Comparison of ENCODE assay signal across 18 cellular contexts in genomic region chr1:21584096-21584495, GRCh38.
DNase-seq lines count a peak whose midpoint lies in the region; ATAC-seq and TF ChIP-seq lines count a peak whose summit lies in the region.
"Had no signal": no experiment of that assay in that cellular context is flagged by ENCODE, and none has a peak within 500 bp of the region (broad histone marks: within the 10 kb centered on the region; RNA-seq: fewer than 3 reads in every experiment).

No MANE protein-coding gene starts in this region.

- TF ChIP-seq POLR2A in adrenal gland (IDR thresholded peaks at IDR 0.05) (no peak), upper lobe of left lung (IDR thresholded peaks at IDR 0.05) (no peak)

- intact Hi-C loops in left ventricle myocardium inferior (cut with micrococcal nuclease), result no loop called here
- intact Hi-C loops in left ventricle myocardium superior (cut with micrococcal nuclease), result no loop called here
- intact Hi-C loops in adrenal gland (cut with DNase I), result no loop called here
- intact Hi-C loops in ascending aorta (cut with DNase I), result no loop called here
- intact Hi-C loops in OCI-LY7 (cut with micrococcal nuclease; ENCODE audit: unreplicated experiment), result no loop called here

- peaks cover 29% of the 10 kb centered on the region for H3K4me1 ChIP-seq in left ventricle myocardium inferior
- peaks cover 16 to 25% of the 10 kb centered on the region in 2 donors for H3K4me1 ChIP-seq in adrenal gland (replicated peaks in 1 of 2)
- H3K4me1 ChIP-seq in neutrophil (ENCODE audit: control insufficient read depth in 1 of 2, insufficient read depth in 1 of 2, low read depth in 1 of 2, low read length in 1 of 2), result peaks cover 85 to 92% of the 10 kb centered on the region in 2 experiments
- H3K4me1 ChIP-seq in upper lobe of left lung, result peaks cover 16 to 24% (median 20%) of the 10 kb centered on the region in 4 donors
- H3K4me1 ChIP-seq in ascending aorta, result no peaks in the 10 kb centered on the region
- no peaks in the 10 kb centered on the region for H3K4me1 ChIP-seq in OCI-LY7 (ENCODE audit: insufficient read depth, low read length, poor library complexity, severe bottlenecking)
- H3K4me1 ChIP-seq: Caco-2, HAP-1 had no signal

- H3K4me3 ChIP-seq in left ventricle myocardium inferior (no peak overlapping the region), adrenal gland (no peak overlapping the region), neutrophil (ENCODE audit: low read depth in 1 of 2, low read length in 1 of 2) (peak overlapping the region; percentile 15 to 48), upper lobe of left lung (no peak overlapping the region), ascending aorta (no peak overlapping the region), OCI-LY7 (ENCODE audit: low read depth, low read length, poor library complexity, severe bottlenecking) (no peak overlapping the region)
- H3K4me3 ChIP-seq: HAP-1 had no signal

- POLR2A ChIA-PET in OCI-LY7 (lab: Charles Lee), result no interaction called here
- POLR2A ChIA-PET in GM10248 (lab: Yijun Ruan, JAX), result no interaction called here

- H3K27ac ChIP-seq in left ventricle myocardium inferior (replicated peaks) (peak overlapping the region; percentile 62), adrenal gland (peak overlapping the region in 3 of 5 donors; percentile 26 to 44 (median 29)), neutrophil (peak overlapping the region; percentile 95), upper lobe of left lung (peak overlapping the region in 3 of 4 donors; percentile 13 to 67 (median 51)), ascending aorta (no peak overlapping the region), OCI-LY7 (ENCODE audit: low read depth, low read length, poor library complexity, severe bottlenecking) (no peak overlapping the region)
- H3K27ac ChIP-seq: C4-2B had no signal

- ATAC-seq in left ventricle myocardium superior (no peak), upper lobe of left lung (ENCODE audit: low FRiP score in 2 of 2) (no peak)
- ATAC-seq: CD8-positive, alpha-beta T cell had no signal

- CTCF ChIA-PET in OCI-LY7 (lab: Charles Lee; ENCODE audit: unreplicated experiment), result no interaction called here
- CTCF ChIA-PET in GM10248 (lab: Yijun Ruan, JAX), result interaction anchor here (1.0 to 1.2 kb wide), 2 partner anchors 8 to 11 kb away, joined by 3 read pairs; no protein-coding TSS in a partner anchor

- no peak overlapping the region for H3K4me2 ChIP-seq in OCI-LY7 (ENCODE audit: low read length)

- H3K79me2 ChIP-seq in OCI-LY7 (ENCODE audit: insufficient read depth, low read depth, low read length), result no peaks in the 10 kb centered on the region

- H2AFZ ChIP-seq in OCI-LY7 (ENCODE audit: low read length), result no peak overlapping the region

- H4K20me1 ChIP-seq in OCI-LY7 (ENCODE audit: insufficient read depth, low read length), result no peaks in the 10 kb centered on the region

- TF ChIP-seq CTCF in left ventricle myocardium inferior (IDR thresholded peaks at IDR 0.05; ENCODE audit: borderline replicate concordance) (no peak), adrenal gland (IDR thresholded peaks at IDR 0.05) (no peak), neutrophil (IDR thresholded peaks at IDR 0.05) (no peak), upper lobe of left lung (IDR thresholded peaks at IDR 0.05) (no peak), ascending aorta (IDR thresholded peaks at IDR 0.05) (no peak), OCI-LY7 (conservative IDR thresholded peaks at IDR 0.05; ENCODE audit: low read length) (no peak), GM10248 (IDR thresholded peaks at IDR 0.05; ENCODE audit: control extremely low read depth, extremely low read depth, low read depth, missing control alignments) (no peak)

- H3K27me3 ChIP-seq in left ventricle myocardium inferior (ENCODE audit: low read depth) (peaks cover 34% of the 10 kb centered on the region), adrenal gland (no peaks in the 10 kb centered on the region), neutrophil (no peaks in the 10 kb centered on the region), upper lobe of left lung (no peaks in the 10 kb centered on the region), ascending aorta (no peaks in the 10 kb centered on the region)

- WGBS in adrenal gland, 4 donors, result 67 to 86% (median 76%) methylated on average over 10 of the region's 10 CpGs
- 69 to 70% methylated on average over 4 to 10 of the region's 10 CpGs for WGBS in upper lobe of left lung, 2 donors

- H3K9me2 ChIP-seq in OCI-LY7 (ENCODE audit: insufficient read depth, low read length), result no peaks in the 10 kb centered on the region

- TF ChIP-seq EP300 in upper lobe of left lung (IDR thresholded peaks at IDR 0.05), result no peak

- H3K36me3 ChIP-seq in left ventricle myocardium inferior (no peaks in the 10 kb centered on the region), adrenal gland (replicated peaks in 1 of 2) (no peaks in the 10 kb centered on the region), neutrophil (no peaks in the 10 kb centered on the region), upper lobe of left lung (no peaks in the 10 kb centered on the region), ascending aorta (no peaks in the 10 kb centered on the region), OCI-LY7 (ENCODE audit: insufficient read depth, low read length) (no peaks in the 10 kb centered on the region)
- H3K36me3 ChIP-seq: HAP-1 had no signal

- DNase-seq in left ventricle myocardium inferior (no peak), left ventricle myocardium superior (no peak), adrenal gland (no peak), upper lobe of left lung (no peak), ascending aorta (ENCODE audit: low spot score in 2 of 2) (no peak), OCI-LY7 (ENCODE audit: low spot score) (no peak), GM10248 (ENCODE audit: extremely low spot score) (no peak)
- DNase-seq: Caco-2; CD4-positive, CD25-positive, alpha-beta regulatory T cell; DMS153; DMS79; EL; GDM1; GOT3 had no signal

- H3K9me3 ChIP-seq in left ventricle myocardium inferior (replicated peaks), result peaks cover 3% of the 10 kb centered on the region
- H3K9me3 ChIP-seq in adrenal gland (replicated peaks in 1 of 3), result no peaks in the 10 kb centered on the region
- no peaks in the 10 kb centered on the region for H3K9me3 ChIP-seq in neutrophil
- H3K9me3 ChIP-seq in upper lobe of left lung, result no peaks in the 10 kb centered on the region
- no peaks in the 10 kb centered on the region for H3K9me3 ChIP-seq in ascending aorta
- no peaks in the 10 kb centered on the region for H3K9me3 ChIP-seq in OCI-LY7 (ENCODE audit: low read length)
- H3K9me3 ChIP-seq: Caco-2, HAP-1 had no signal

- no TSS peak for BruUV-seq in OCI-LY7 (replicated peaks; lab: Mats Ljungman, UMichigan)

Comparison
In these comparisons a context has a peak if more than half of its experiments do, and no peak if none do; other contexts are left out.
1. H3K27ac ChIP-seq: peak in left ventricle myocardium inferior (single experiment), adrenal gland (3 of 5), neutrophil (single experiment) and upper lobe of left lung (3 of 4); none in ascending aorta (0 of 2) and OCI-LY7 (single experiment).
2. H3K4me3 ChIP-seq: peak in neutrophil (2 of 2); none in left ventricle myocardium inferior (single experiment), adrenal gland (0 of 4), upper lobe of left lung (0 of 4), ascending aorta (0 of 2) and OCI-LY7 (single experiment).